In genomic region chr17:73522696-73523095, GRCh38 we compare ENCODE assay signal across 6 cellular contexts.
"Had no signal": no experiment of that assay in that cellular context is flagged by ENCODE, and none has a peak within 500 bp of the region (broad histone marks: within the 10 kb centered on the region; RNA-seq: fewer than 3 reads in every experiment).

No MANE protein-coding gene starts in this region.

- H3K4me2 ChIP-seq: GM23338 had no signal

- DNase-seq: H9, HFFc6 had no signal

- H3K4me3 ChIP-seq: GM23338 had no signal

- H2AFZ ChIP-seq: GM23338 had no signal

- ATAC-seq: GM23338, HCT116, HepG2 had no signal

- H3K27ac ChIP-seq: HL-60 had no signal
